13 cellular contexts compared by ENCODE assay signal in the genomic region with DNA sequence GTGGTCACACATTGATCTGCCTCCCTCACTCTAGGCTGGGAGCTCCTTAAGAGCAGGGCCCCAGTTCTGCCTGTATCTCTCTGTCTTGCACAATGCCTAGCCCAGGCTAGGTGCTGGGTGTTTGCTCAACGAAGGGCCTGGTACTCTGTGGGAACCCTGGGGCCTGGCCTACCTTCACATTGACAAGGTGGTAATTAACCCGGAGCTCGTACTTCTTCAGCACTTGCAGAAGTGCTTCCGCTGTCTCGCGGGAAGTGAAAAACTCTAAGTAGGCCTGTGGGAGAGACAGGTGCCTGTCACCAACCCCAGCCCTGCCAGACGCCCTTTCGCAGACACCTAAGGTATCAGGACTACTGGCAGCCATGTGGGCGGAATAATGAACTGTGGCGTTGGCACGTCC. TPM values are rescaled to one million over a fixed set of nuclear protein-coding genes. Genes with fewer than 3 reads are reported as not detected.
A peak's percentile ranks its signal among the peaks of the same experiment; 100 is the strongest.
DNase-seq lines count a peak whose midpoint lies in the region; ATAC-seq and TF ChIP-seq lines count a peak whose summit lies in the region.
"Had no signal": no experiment of that assay in that cellular context is flagged by ENCODE, and none has a peak within 500 bp of the region (broad histone marks: within the 10 kb centered on the region; RNA-seq: fewer than 3 reads in every experiment).

No MANE protein-coding gene starts in this region.

- H3K27me3 Mint-ChIP-seq in GM23338 (ENCODE audit: insufficient read depth, low read depth, poor library complexity), result peaks cover 8% of the 10 kb centered on the region
- H3K27me3 Mint-ChIP-seq: activated CD4-positive, alpha-beta memory T cell treated with anti-CD3 and anti-CD28 coated beads for 36 hours; stimulated activated naive CD8-positive, alpha-beta T cell treated with anti-CD3 and anti-CD28 coated beads, Interleukin-15, amount 100 ng/mL, for 72 hours had no signal

- H4K20me1 ChIP-seq in hepatocyte (ENCODE audit: insufficient read depth, poor library complexity, severe bottlenecking) (no peaks in the 10 kb centered on the region), smooth muscle cell (ENCODE audit: low read depth) (no peaks in the 10 kb centered on the region), GM23338 (replicated peaks; ENCODE audit: insufficient read depth) (no peaks in the 10 kb centered on the region; the same call in 1 of the 2 replicates)

- H3K4me1 Mint-ChIP-seq in GM23338, result peaks cover 11% of the 10 kb centered on the region; the same call in 2 of the 3 replicates
- H3K4me1 Mint-ChIP-seq: stimulated activated naive CD8-positive, alpha-beta T cell treated with anti-CD3 and anti-CD28 coated beads, Interleukin-15, amount 100 ng/mL, for 72 hours had no signal

- peak overlapping the region; percentile 25 for H3K4me2 ChIP-seq in hepatocyte
- H3K4me2 ChIP-seq in smooth muscle cell, result peak overlapping the region; percentile 1
- no peak overlapping the region for H3K4me2 ChIP-seq in GM23338

- H3K79me2 ChIP-seq in hepatocyte, result no peaks in the 10 kb centered on the region
- no peaks in the 10 kb centered on the region for H3K79me2 ChIP-seq in smooth muscle cell (ENCODE audit: low read depth)
- H3K79me2 ChIP-seq in GM23338 (replicated peaks; ENCODE audit: insufficient read depth), result no peaks in the 10 kb centered on the region

- WGBS in body of pancreas, 2 donors, result 90 to 98% methylated on average over 5 to 11 of the region's 11 CpGs
- WGBS in hepatocyte (ENCODE audit: low lambda C conversion rate, missing lambda C conversion rate), result 79% methylated on average over 11 of the region's 11 CpGs
- WGBS in smooth muscle cell (ENCODE audit: low lambda C conversion rate), result 75% methylated on average over 11 of the region's 11 CpGs

- H3K9me3 ChIP-seq in body of pancreas (no peaks in the 10 kb centered on the region), hepatocyte (ENCODE audit: low read depth) (no peaks in the 10 kb centered on the region), smooth muscle cell (replicated peaks; ENCODE audit: low read depth) (no peaks in the 10 kb centered on the region)

- H3K27ac Mint-ChIP-seq in GM23338, result no peak overlapping the region

- no peak overlapping the region for H2AFZ ChIP-seq in hepatocyte
- H2AFZ ChIP-seq in smooth muscle cell (ENCODE audit: low read depth), result no peak overlapping the region
- no peak overlapping the region for H2AFZ ChIP-seq in GM23338

- H3K4me1 ChIP-seq in body of pancreas (peaks cover 46% of the 10 kb centered on the region), hepatocyte (ENCODE audit: insufficient read depth) (peaks cover 37% of the 10 kb centered on the region), smooth muscle cell (ENCODE audit: low read depth) (peaks cover 6% of the 10 kb centered on the region), GM23338 (ENCODE audit: insufficient read depth) (peaks cover 16% of the 10 kb centered on the region)

- H3K4me3 Mint-ChIP-seq in GM23338, result no peak overlapping the region
- H3K4me3 Mint-ChIP-seq: activated CD4-positive, alpha-beta memory T cell treated with anti-CD3 and anti-CD28 coated beads for 36 hours; stimulated activated naive CD8-positive, alpha-beta T cell treated with anti-CD3 and anti-CD28 coated beads, Interleukin-15, amount 100 ng/mL, for 72 hours had no signal

- H3K9me3 Mint-ChIP-seq in GM23338, result no peaks in the 10 kb centered on the region
- H3K9me3 Mint-ChIP-seq: activated CD4-positive, alpha-beta memory T cell treated with anti-CD3 and anti-CD28 coated beads for 36 hours; stimulated activated naive CD8-positive, alpha-beta T cell treated with anti-CD3 and anti-CD28 coated beads, Interleukin-15, amount 100 ng/mL, for 72 hours had no signal

- H3K9me2 ChIP-seq in hepatocyte (replicated peaks; ENCODE audit: insufficient read depth) (no peaks in the 10 kb centered on the region), GM23338 (ENCODE audit: insufficient read depth) (no peaks in the 10 kb centered on the region)

- no peak for TF ChIP-seq POLR2A in body of pancreas (IDR thresholded peaks at IDR 0.05)

- peaks cover 0 to 19% of the 10 kb centered on the region in 2 donors for H3K36me3 ChIP-seq in body of pancreas (replicated peaks in 1 of 2; ENCODE audit: insufficient read depth in 1 of 2, low read depth in 2 of 2)
- H3K36me3 ChIP-seq in hepatocyte (replicated peaks; ENCODE audit: insufficient read depth, low read depth), result no peaks in the 10 kb centered on the region
- no peaks in the 10 kb centered on the region for H3K36me3 ChIP-seq in smooth muscle cell (ENCODE audit: low read depth)
- H3K36me3 ChIP-seq in GM23338 (ENCODE audit: insufficient read depth), result no peaks in the 10 kb centered on the region

- no peak for TF ChIP-seq CTCF in body of pancreas (IDR thresholded peaks at IDR 0.05)
- TF ChIP-seq CTCF in hepatocyte (IDR thresholded peaks at IDR 0.05; ENCODE audit: poor library complexity), result no peak
- TF ChIP-seq CTCF in smooth muscle cell (IDR thresholded peaks at IDR 0.05; ENCODE audit: borderline replicate concordance, insufficient read depth, poor library complexity, severe bottlenecking), result no peak
- no peak for TF ChIP-seq CTCF in GM23338 (conservative IDR thresholded peaks at IDR 0.05; ENCODE audit: low read depth in 2 of 2)

- H3K27ac ChIP-seq in body of pancreas (peak overlapping the region; percentile 67 to 91 (median 78)), hepatocyte (peak overlapping the region; percentile 92), smooth muscle cell (ENCODE audit: low read depth) (peak overlapping the region; percentile 71), GM23338 (ENCODE audit: low read depth) (no peak overlapping the region)

- H3K4me3 ChIP-seq in body of pancreas, result no peak overlapping the region
- H3K4me3 ChIP-seq in hepatocyte, result no peak overlapping the region
- no peak overlapping the region for H3K4me3 ChIP-seq in smooth muscle cell
- no peak overlapping the region for H3K4me3 ChIP-seq in GM23338

- H3F3A ChIP-seq in smooth muscle cell (ENCODE audit: low read depth), result no peaks in the 10 kb centered on the region
- peaks cover 2% of the 10 kb centered on the region; the same call in 1 of the 2 replicates for H3F3A ChIP-seq in GM23338 (replicated peaks; ENCODE audit: low read depth)

- ATAC-seq in body of pancreas (no peak), GM23338 (no peak), GM19351 (IDR thresholded peaks at IDR 0.05; ENCODE audit: unreplicated experiment) (no peak), HG02938 (IDR thresholded peaks at IDR 0.05; ENCODE audit: unreplicated experiment) (no peak)
- ATAC-seq: stimulated activated naive CD8-positive, alpha-beta T cell treated with anti-CD3 and anti-CD28 coated beads, Interleukin-15, amount 100 ng/mL, for 72 hours had no signal

- H3K36me3 Mint-ChIP-seq in GM23338 (ENCODE audit: low read depth), result peaks cover 24% of the 10 kb centered on the region

- DNase-seq in D341Med (ENCODE audit: low spot score) (peak; percentile 4), body of pancreas (peak in 1 of 4 donors; percentile 57), hepatocyte (ENCODE audit: low spot score) (peak; percentile 48), smooth muscle cell (lab: John Stamatoyannopoulos, UW; ENCODE audit: unreplicated experiment) (no peak), GM23338 (ENCODE audit: low spot score) (no peak)
- no peak for DNase-seq in central memory CD4-positive, alpha-beta T cell
- DNase-seq: activated CD4-positive, alpha-beta memory T cell treated with anti-CD3 and anti-CD28 coated beads for 36 hours; NCI-H524; stimulated activated naive CD8-positive, alpha-beta T cell treated with anti-CD3 and anti-CD28 coated beads, Interleukin-15, amount 100 ng/mL, for 72 hours had no signal

- H3K27me3 ChIP-seq in body of pancreas (no peaks in the 10 kb centered on the region), hepatocyte (no peaks in the 10 kb centered on the region), smooth muscle cell (ENCODE audit: low read depth) (no peaks in the 10 kb centered on the region), GM23338 (ENCODE audit: insufficient read depth) (no peaks in the 10 kb centered on the region)

- intact Hi-C loops in body of pancreas (cut with DNase I), result no loop called here

- peak overlapping the region; percentile 43 for H3K9ac ChIP-seq in smooth muscle cell (ENCODE audit: low read depth)

RNA-seq across cellular contexts. Expression of a gene that starts 13.7 kb away (rescaled TPM):
- total RNA-seq in body of pancreas (10 to 100 TPM; 26.4 to 30.1 TPM), hepatocyte (29.3 and 31.0 TPM in 2 replicates), smooth muscle cell (12.1 and 15.2 TPM in 2 replicates)
- polyA plus RNA-seq in hepatocyte (17.6 and 25.7 TPM in 2 replicates), smooth muscle cell (6.1 and 8.3 TPM in 2 replicates), GM23338 (2016; fragmentation: Nextera tagmentation; extraction: Ambion mirVana) (5.7 and 6.9 TPM in 2 replicates)
- total RNA-seq in GM23338 (2014; rRNA removed; shearing (Covaris generic)), result 21.6 and 26.4 TPM in 2 replicates

RNA-seq across cellular contexts. Expression of a gene that starts 13.9 kb away (rescaled TPM):
- total RNA-seq in body of pancreas (10 to 100 TPM in 1 of 2 donors, 1 to 10 TPM in 1; 7.0 to 23.7 TPM), hepatocyte (14.1 and 15.3 TPM in 2 replicates), smooth muscle cell (8.4 and 13.6 TPM in 2 replicates)
- polyA plus RNA-seq in hepatocyte (23.6 and 34.2 TPM in 2 replicates), smooth muscle cell (9.9 and 14.8 TPM in 2 replicates), GM23338 (2016; fragmentation: Nextera tagmentation; extraction: Ambion mirVana) (13.0 and 16.0 TPM in 2 replicates)
- total RNA-seq in GM23338 (2014; rRNA removed; shearing (Covaris generic)), result 16.3 and 22.6 TPM in 2 replicates

RNA-seq across cellular contexts. Expression of a gene that starts 30.1 kb away (rescaled TPM):
- total RNA-seq in body of pancreas (not detected), hepatocyte (not detected in 2 replicates), smooth muscle cell (not detected in 2 replicates)
- polyA plus RNA-seq in hepatocyte (0.37 TPM in 1 of 2 replicates, not detected in the other), smooth muscle cell (0.70 TPM in 1 of 2 replicates, not detected in the other), GM23338 (2016; fragmentation: Nextera tagmentation; extraction: Ambion mirVana) (2.2 TPM in 2 replicates)
- 1.7 and 6.0 TPM in 2 replicates for total RNA-seq in GM23338 (2014; rRNA removed; shearing (Covaris generic))
- total RNA-seq: activated CD4-positive, alpha-beta memory T cell treated with anti-CD3 and anti-CD28 coated beads for 36 hours; LHCN-M2 had no signal

RNA-seq across cellular contexts. Expression of a gene that starts 55.5 kb away (rescaled TPM):
- 10 to 100 TPM in 1 of 2 donors, not detected in 1; 25.4 TPM for total RNA-seq in body of pancreas
- not detected in 2 replicates for total RNA-seq in hepatocyte
- polyA plus RNA-seq in hepatocyte, result 0.22 and 1.1 TPM in 2 replicates
- not detected in 2 replicates for total RNA-seq in smooth muscle cell
- polyA plus RNA-seq in smooth muscle cell, result 0.48 and 1.4 TPM in 2 replicates
- total RNA-seq in GM23338 (2014; rRNA removed; shearing (Covaris generic)), result not detected in 2 replicates
- polyA plus RNA-seq in GM23338 (2016; fragmentation: Nextera tagmentation; extraction: Ambion mirVana), result 0.29 TPM in 1 of 2 replicates, not detected in the other
- total RNA-seq: activated CD4-positive, alpha-beta memory T cell treated with anti-CD3 and anti-CD28 coated beads for 36 hours; LHCN-M2; mesenteric fat pad had no signal

RNA-seq across cellular contexts. Expression of a gene that starts 56.2 kb away (rescaled TPM):
- total RNA-seq in body of pancreas (10 to 100 TPM; 16.8 to 24.6 TPM), hepatocyte (30.5 and 34.2 TPM in 2 replicates), smooth muscle cell (30.9 and 32.0 TPM in 2 replicates)
- polyA plus RNA-seq in hepatocyte (71.9 and 77.5 TPM in 2 replicates), smooth muscle cell (67.8 and 76.8 TPM in 2 replicates), GM23338 (2016; fragmentation: Nextera tagmentation; extraction: Ambion mirVana) (79.0 and 79.4 TPM in 2 replicates)
- 88.7 and 102 TPM in 2 replicates for total RNA-seq in GM23338 (2014; rRNA removed; shearing (Covaris generic))

Comparison
In these comparisons a context has a peak if more than half of its experiments do, and no peak if none do; other contexts are left out.
1. DNase-seq: peak in D341Med (single experiment) and hepatocyte (single experiment); none in smooth muscle cell (single experiment), central memory CD4-positive, alpha-beta T cell (single experiment) and GM23338 (single experiment).